In the genomic region with DNA sequence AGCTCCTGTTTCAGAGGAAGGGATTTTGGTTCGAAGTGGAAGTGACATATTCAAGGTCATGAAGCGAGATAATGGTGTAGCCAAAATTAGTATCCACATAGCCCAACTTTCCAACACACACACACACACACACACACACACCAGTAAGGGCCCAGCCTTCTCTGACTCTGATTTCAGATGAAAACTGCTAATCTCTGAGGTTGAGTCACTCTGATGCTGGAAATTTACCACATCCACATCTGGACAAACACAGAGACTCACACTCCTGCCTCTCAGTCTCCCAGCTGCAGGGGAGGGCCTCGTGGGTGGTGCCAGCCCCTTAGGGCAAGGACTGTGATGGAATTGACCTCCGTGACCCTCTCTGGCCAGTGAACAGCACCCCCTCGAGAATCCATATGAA, we compare ENCODE assay signal across 1 cellular context.
TF ChIP-seq lines count a peak whose summit lies in the region.

No MANE protein-coding gene starts in this region.

TF ChIP-seq in K562, 482 proteins besides CTCF, POLR2A, EP300 and RAD21:
- TF ChIP-seq, protein P1, sequence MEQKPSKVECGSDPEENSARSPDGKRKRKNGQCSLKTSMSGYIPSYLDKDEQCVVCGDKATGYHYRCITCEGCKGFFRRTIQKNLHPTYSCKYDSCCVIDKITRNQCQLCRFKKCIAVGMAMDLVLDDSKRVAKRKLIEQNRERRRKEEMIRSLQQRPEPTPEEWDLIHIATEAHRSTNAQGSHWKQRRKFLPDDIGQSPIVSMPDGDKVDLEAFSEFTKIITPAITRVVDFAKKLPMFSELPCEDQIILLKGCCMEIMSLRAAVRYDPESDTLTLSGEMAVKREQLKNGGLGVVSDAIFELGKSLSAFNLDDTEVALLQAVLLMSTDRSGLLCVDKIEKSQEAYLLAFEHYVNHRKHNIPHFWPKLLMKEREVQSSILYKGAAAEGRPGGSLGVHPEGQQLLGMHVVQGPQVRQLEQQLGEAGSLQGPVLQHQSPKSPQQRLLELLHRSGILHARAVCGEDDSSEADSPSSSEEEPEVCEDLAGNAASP (IDR thresholded peaks at IDR 0.05) = no peak
- TF ChIP-seq RAD51 (IDR thresholded peaks at IDR 0.05; ENCODE audit: borderline replicate concordance, low read depth) = no peak
- peak; percentile 74 for TF ChIP-seq MEF2D (tag; conservative IDR thresholded peaks at IDR 0.05; ENCODE audit: low read depth)
- no peak for TF ChIP-seq RFX1 (IDR thresholded peaks at IDR 0.05)
- TF ChIP-seq, protein P2, sequence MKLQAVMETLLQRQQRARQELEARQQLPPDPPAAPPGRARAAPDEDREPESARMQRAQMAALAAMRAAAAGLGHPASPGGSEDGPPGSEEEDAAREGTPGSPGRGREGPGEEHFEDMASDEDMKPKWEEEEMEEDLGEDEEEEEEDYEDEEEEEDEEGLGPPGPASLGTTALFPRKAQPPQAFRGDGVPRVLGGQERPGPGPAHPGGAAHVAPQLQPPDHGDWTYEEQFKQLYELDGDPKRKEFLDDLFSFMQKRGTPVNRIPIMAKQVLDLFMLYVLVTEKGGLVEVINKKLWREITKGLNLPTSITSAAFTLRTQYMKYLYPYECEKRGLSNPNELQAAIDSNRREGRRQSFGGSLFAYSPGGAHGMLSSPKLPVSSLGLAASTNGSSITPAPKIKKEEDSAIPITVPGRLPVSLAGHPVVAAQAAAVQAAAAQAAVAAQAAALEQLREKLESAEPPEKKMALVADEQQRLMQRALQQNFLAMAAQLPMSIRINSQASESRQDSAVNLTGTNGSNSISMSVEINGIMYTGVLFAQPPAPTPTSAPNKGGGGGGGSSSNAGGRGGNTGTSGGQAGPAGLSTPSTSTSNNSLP (IDR thresholded peaks at IDR 0.05; ENCODE audit: borderline replicate concordance, low read depth, low read length) = no peak
- peak; percentile 52 to 78 for TF ChIP-seq KDM1A (IDR thresholded peaks at IDR 0.05)
- no peak for TF ChIP-seq NR4A1 (CRISPR knock-in tag; IDR thresholded peaks at IDR 0.05)
- no peak for TF ChIP-seq NR4A1 (tag; IDR thresholded peaks at IDR 0.05)
- no peak for TF ChIP-seq ZBTB5 (IDR thresholded peaks at IDR 0.05)
- 0 out of 4 replicates have a peak, but pooled peaks of 1 of the 2 experiments have one; percentile 30 for TF ChIP-seq HDAC1 (IDR thresholded peaks at IDR 0.05)
- TF ChIP-seq MNT (conservative IDR thresholded peaks at IDR 0.05) = no peak
- TF ChIP-seq TAF1 (IDR thresholded peaks at IDR 0.05; ENCODE audit: control insufficient read depth, extremely low read depth, insufficient read depth, low read length, severe bottlenecking) = no peak
- peak; percentile 58 for TF ChIP-seq CBFA2T3 (IDR thresholded peaks at IDR 0.05)
- TF ChIP-seq RCOR1 (IDR thresholded peaks at IDR 0.05; ENCODE audit: borderline replicate concordance in 1 of 2, low read depth in 2 of 2, low read length in 2 of 2) = 0 out of 4 replicates have a peak, but pooled peaks of 1 of the 2 experiments have one; percentile 7
- TF ChIP-seq, protein P3, sequence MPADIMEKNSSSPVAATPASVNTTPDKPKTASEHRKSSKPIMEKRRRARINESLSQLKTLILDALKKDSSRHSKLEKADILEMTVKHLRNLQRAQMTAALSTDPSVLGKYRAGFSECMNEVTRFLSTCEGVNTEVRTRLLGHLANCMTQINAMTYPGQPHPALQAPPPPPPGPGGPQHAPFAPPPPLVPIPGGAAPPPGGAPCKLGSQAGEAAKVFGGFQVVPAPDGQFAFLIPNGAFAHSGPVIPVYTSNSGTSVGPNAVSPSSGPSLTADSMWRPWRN (IDR thresholded peaks at IDR 0.05; ENCODE audit: low read depth) = no peak
- TF ChIP-seq ARHGAP35 (IDR thresholded peaks at IDR 0.05; ENCODE audit: partially characterized antibody) = no peak
- no peak for TF ChIP-seq FOXJ2 (tag; IDR thresholded peaks at IDR 0.05)
- TF ChIP-seq SETDB1 (IDR thresholded peaks at IDR 0.05; ENCODE audit: low read length) = no peak
- no peak for TF ChIP-seq TRIM24 (IDR thresholded peaks at IDR 0.05)
- TF ChIP-seq CBFA2T2 (conservative IDR thresholded peaks at IDR 0.05) = peak; percentile 42
- no peak for TF ChIP-seq ZNF212 (CRISPR knock-in tag; IDR thresholded peaks at IDR 0.05)
- TF ChIP-seq CBX1 (IDR thresholded peaks at IDR 0.05; ENCODE audit: low read depth) = no peak
- no peak for TF ChIP-seq NELFE (IDR thresholded peaks at IDR 0.05; ENCODE audit: insufficient read depth, insufficient read length)
- TF ChIP-seq JUND (IDR thresholded peaks at IDR 0.05; ENCODE audit: borderline replicate concordance, low read depth, low read length) = no peak
- TF ChIP-seq JUND (tag; IDR thresholded peaks at IDR 0.05; ENCODE audit: borderline replicate concordance, low read depth, low read length) = peak; percentile 17; the same call in 1 of the 3 replicates
- no peak for TF ChIP-seq MEIS2 (IDR thresholded peaks at IDR 0.05; ENCODE audit: partially characterized antibody)
- TF ChIP-seq KDM4B (IDR thresholded peaks at IDR 0.05; ENCODE audit: borderline replicate concordance in 2 of 2, low read depth in 1 of 2) = no peak
- 0 out of 2 replicates have a peak, but pooled peaks have one; percentile 6 for TF ChIP-seq EGR1 (conservative IDR thresholded peaks at IDR 0.05)
- no peak for TF ChIP-seq BRCA1 (IDR thresholded peaks at IDR 0.05)
- TF ChIP-seq BRCA1 (CRISPR knock-in tag; IDR thresholded peaks at IDR 0.05) = no peak
- no peak for TF ChIP-seq KAT8 (IDR thresholded peaks at IDR 0.05; ENCODE audit: low read depth)
- TF ChIP-seq POU5F1 (IDR thresholded peaks at IDR 0.05; ENCODE audit: borderline replicate concordance, low read depth, low read length, partially characterized antibody) = no peak
- no peak for TF ChIP-seq SIX5 (IDR thresholded peaks at IDR 0.05; ENCODE audit: borderline replicate concordance in 1 of 2, insufficient read depth in 1 of 2, low read depth in 1 of 2, low read length in 2 of 2)
- no peak for TF ChIP-seq ZNF512 (tag; IDR thresholded peaks at IDR 0.05)
